In the genomic region with DNA sequence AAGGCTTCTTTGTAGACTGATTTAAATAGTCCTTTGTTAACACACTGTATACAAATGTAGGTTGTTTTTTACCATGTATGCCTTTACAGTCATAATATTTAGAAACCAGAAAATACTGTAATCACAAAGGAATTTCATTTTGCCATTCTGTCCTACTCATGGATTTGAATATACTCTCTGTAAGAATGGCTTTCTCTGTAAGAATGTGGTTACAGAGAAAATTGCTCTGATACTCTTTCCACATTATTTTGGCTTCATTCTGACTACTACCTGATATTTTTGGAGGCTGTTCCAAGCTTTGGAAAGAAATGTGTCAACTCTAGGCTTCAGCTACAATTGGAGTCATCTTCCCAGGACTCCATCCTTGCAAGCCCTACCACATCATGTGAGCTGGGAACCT, we compare ENCODE assay signal across 21 cellular contexts. TPM values are rescaled to one million over a fixed set of nuclear protein-coding genes. Genes with fewer than 3 reads are reported as not detected.
"Had no signal": no experiment of that assay in that cellular context is flagged by ENCODE, and none has a peak within 500 bp of the region (broad histone marks: within the 10 kb centered on the region; RNA-seq: fewer than 3 reads in every experiment).

No MANE protein-coding gene starts in this region.

- H3K36me3 ChIP-seq: gastroesophageal sphincter, heart right ventricle, prostate gland, right atrium auricular region, tibial artery had no signal

- H3K4me3 ChIP-seq: gastroesophageal sphincter, heart right ventricle, mucosa of descending colon, prostate gland, right atrium auricular region, tibial artery had no signal

- ATAC-seq: activated naive CD4-positive, alpha-beta T cell treated with anti-CD3 and anti-CD28 coated beads, Interleukin-2, amount 50 U/mL, for 72 hours; gastroesophageal sphincter; heart right ventricle; left ventricle myocardium superior; mucosa of descending colon had no signal

- H3K27me3 ChIP-seq: gastroesophageal sphincter, heart right ventricle, right atrium auricular region, tibial artery had no signal

- H3K9me3 ChIP-seq: gastroesophageal sphincter, mucosa of descending colon, prostate gland had no signal

- DNase-seq: activated B cell treated with CpG ODN at 0.5 μM for 24 hours; activated CD4-positive, alpha-beta T cell treated with anti-CD3 and anti-CD28 coated beads for 4 hours; activated gamma-delta T cell treated with Interleukin-2 at 50 U/mL for 16 hours; activated T-cell treated with anti-CD3 and anti-CD28 coated beads for 4 hours; amniotic stem cell; caudate nucleus; endodermal cell; heart right ventricle; left ventricle myocardium superior; mesenchymal stem cell; mucosa of descending colon; naive B cell; stimulated activated naive CD8-positive, alpha-beta T cell treated with anti-CD3 and anti-CD28 coated beads, Interleukin-15, Interleukin-2, amounts not matched to agents 100 U/mL and 50 U/mL, for 24 hours; substantia nigra; tibial artery had no signal

RNA-seq across cellular contexts. Expression of a gene that starts 23.5 kb away (rescaled TPM):
- total RNA-seq: activated B cell treated with CpG ODN at 0.5 μM for 24 hours; activated T-helper 1 cell treated with anti-CD3 and anti-CD28 coated beads, Interleukin-12 subunit alpha, Interleukin-12 subunit beta, Interleukin-2, Interleukin-4 antibody, amounts not matched to agents 30 ng/mL and 10 ng/mL and 1 ng/mL, durations not matched to agents 14 hours and 24 hours and 36 hours; endodermal cell; neural crest cell had no signal
